ENCODE assay signal across 20 cellular contexts in the genomic region with DNA sequence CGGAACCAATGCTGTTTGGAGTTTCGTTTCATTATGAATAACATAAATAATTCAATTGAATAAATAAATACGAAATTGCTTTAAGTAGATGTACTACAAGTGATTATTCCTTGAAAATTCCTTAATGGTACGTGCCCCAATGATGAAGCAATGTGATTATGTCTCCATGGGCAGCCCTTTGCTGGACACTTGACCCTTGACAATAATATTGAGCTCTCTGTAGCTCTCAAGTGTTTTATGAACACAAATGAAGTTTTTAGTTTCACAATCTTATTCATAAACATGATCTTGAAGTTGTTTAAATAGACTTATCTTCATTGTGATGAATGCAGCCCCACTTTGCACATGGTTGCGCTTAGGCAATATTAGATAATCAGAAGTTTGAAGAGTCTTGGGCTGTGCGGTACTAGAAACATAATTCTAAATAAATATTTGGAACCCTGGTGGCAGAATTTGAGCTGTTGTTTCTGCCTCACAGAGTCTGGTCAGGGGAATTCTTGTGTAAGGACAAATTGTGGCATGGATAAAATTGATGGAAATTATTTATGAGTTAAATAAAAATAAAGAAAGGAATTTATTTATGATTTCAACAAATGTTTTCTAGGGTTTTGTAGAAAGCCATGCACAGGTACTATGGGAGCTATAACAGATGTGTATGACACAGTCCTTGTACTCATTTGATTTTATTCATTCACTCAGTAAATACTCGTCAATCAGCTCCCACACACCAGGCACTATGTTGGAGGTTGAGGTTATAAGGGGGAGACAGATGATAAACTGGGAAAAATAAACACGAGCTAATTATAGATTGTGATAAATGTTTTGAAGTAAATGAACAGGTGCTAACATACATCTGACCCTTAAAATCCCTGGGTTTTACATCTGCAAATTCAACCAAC.
"Had no signal": no experiment of that assay in that cellular context is flagged by ENCODE, and none has a peak within 500 bp of the region (broad histone marks: within the 10 kb centered on the region; RNA-seq: fewer than 3 reads in every experiment).

No MANE protein-coding gene starts in this region.

- H3K4me3 ChIP-seq: adrenal gland, coronary artery, left ventricle myocardium inferior, prostate gland, skin epidermis had no signal

- DNase-seq: activated naive CD4-positive, alpha-beta T cell; activated T-cell treated with anti-CD3 and anti-CD28 coated beads, Interleukin-2, amount 50 U/mL, for 24 hours; foreskin fibroblast; kidney glomerular epithelial cell; left ventricle myocardium inferior; mammary epithelial cell; midbrain; right cardiac atrium; T-helper 9 cell; trophoblast cell had no signal

- H3K27ac Mint-ChIP-seq: activated naive CD8-positive, alpha-beta T cell; activated T-cell treated with anti-CD3 and anti-CD28 coated beads, Interleukin-2, amount 50 U/mL, for 24 hours; activated T-helper 17 cell treated with anti-CD3 and anti-CD28 coated beads, Interleukin-2, amount 50 U/mL, for 72 hours; natural killer cell treated with Interleukin-12 subunit alpha and Interleukin-12 subunit beta and Interleukin-15 and Interleukin-18, amount 100 ng/mL, for 72 hours; stimulated activated memory B cell treated with anti-CD40 and anti-IgM and Interleukin-4, amounts not matched to agents 10 μg/mL and 1 μg/mL and 100 μg/mL, for 72 hours had no signal

- ATAC-seq: activated T-helper 17 cell treated with anti-CD3 and anti-CD28 coated beads, Interleukin-2, amount 50 U/mL, for 72 hours; natural killer cell treated with Interleukin-12 subunit alpha and Interleukin-12 subunit beta and Interleukin-15 and Interleukin-18, amount 100 ng/mL, for 72 hours; right cardiac atrium; stimulated activated memory B cell treated with anti-CD40 and anti-IgM and Interleukin-4, amounts not matched to agents 10 μg/mL and 1 μg/mL and 100 μg/mL, for 72 hours had no signal

- FAIRE-seq: bronchial epithelial cell had no signal

- H3K4me1 Mint-ChIP-seq: activated T-helper 17 cell treated with anti-CD3 and anti-CD28 coated beads, Interleukin-2, amount 50 U/mL, for 72 hours; stimulated activated memory B cell treated with anti-CD40 and anti-IgM and Interleukin-4, amounts not matched to agents 10 μg/mL and 1 μg/mL and 100 μg/mL, for 72 hours had no signal

- H3K4me3 Mint-ChIP-seq: activated naive CD8-positive, alpha-beta T cell; activated T-cell treated with anti-CD3 and anti-CD28 coated beads, Interleukin-2, amount 50 U/mL, for 24 hours; activated T-helper 17 cell treated with anti-CD3 and anti-CD28 coated beads, Interleukin-2, amount 50 U/mL, for 72 hours; natural killer cell treated with Interleukin-12 subunit alpha and Interleukin-12 subunit beta and Interleukin-15 and Interleukin-18, amount 100 ng/mL, for 72 hours; stimulated activated memory B cell treated with anti-CD40 and anti-IgM and Interleukin-4, amounts not matched to agents 10 μg/mL and 1 μg/mL and 100 μg/mL, for 72 hours; WTC11 had no signal

- H3K36me3 ChIP-seq: adrenal gland, left ventricle myocardium inferior, prostate gland had no signal

- H3K9me3 ChIP-seq: adrenal gland, prostate gland had no signal

- H3K27me3 Mint-ChIP-seq: activated naive CD8-positive, alpha-beta T cell; activated T-cell treated with anti-CD3 and anti-CD28 coated beads, Interleukin-2, amount 50 U/mL, for 24 hours; activated T-helper 17 cell treated with anti-CD3 and anti-CD28 coated beads, Interleukin-2, amount 50 U/mL, for 72 hours; natural killer cell treated with Interleukin-12 subunit alpha and Interleukin-12 subunit beta and Interleukin-15 and Interleukin-18, amount 100 ng/mL, for 72 hours; stimulated activated memory B cell treated with anti-CD40 and anti-IgM and Interleukin-4, amounts not matched to agents 10 μg/mL and 1 μg/mL and 100 μg/mL, for 72 hours had no signal

- H3K36me3 Mint-ChIP-seq: activated naive CD8-positive, alpha-beta T cell; natural killer cell treated with Interleukin-12 subunit alpha and Interleukin-12 subunit beta and Interleukin-15 and Interleukin-18, amount 100 ng/mL, for 72 hours; stimulated activated memory B cell treated with anti-CD40 and anti-IgM and Interleukin-4, amounts not matched to agents 10 μg/mL and 1 μg/mL and 100 μg/mL, for 72 hours had no signal

- H3K27me3 ChIP-seq: adrenal gland had no signal

- H3K4me1 ChIP-seq: adrenal gland, prostate gland had no signal

- H3K27ac ChIP-seq: adrenal gland, coronary artery, left ventricle myocardium inferior, skin epidermis had no signal
